In genomic region chr19:9329999-9330398, GRCh38 we compare ENCODE assay signal across 17 cellular contexts. TPM values are rescaled to one million over a fixed set of nuclear protein-coding genes. Genes with fewer than 3 reads are reported as not detected.
DNase-seq lines count a peak whose midpoint lies in the region; ATAC-seq and TF ChIP-seq lines count a peak whose summit lies in the region.
"Had no signal": no experiment of that assay in that cellular context is flagged by ENCODE, and none has a peak within 500 bp of the region (broad histone marks: within the 10 kb centered on the region; RNA-seq: fewer than 3 reads in every experiment).

No MANE protein-coding gene starts in this region.

- H3K4me3 ChIP-seq in adipocyte (ENCODE audit: low read length) (peak overlapping the region; percentile 53), Caco-2 (ENCODE audit: low read depth, low read length) (no peak overlapping the region)
- H3K4me3 ChIP-seq: GM12878 had no signal

- peaks cover 83% of the 10 kb centered on the region for H3K9me3 ChIP-seq in CD4-positive, alpha-beta T cell (ENCODE audit: control insufficient read depth, low read length)
- H3K9me3 ChIP-seq in adipocyte (ENCODE audit: control insufficient read depth, low read length) (peaks cover 86% of the 10 kb centered on the region), Caco-2 (peaks cover 9% of the 10 kb centered on the region)
- H3K9me3 ChIP-seq: BE2C had no signal

- peaks cover 98% of the 10 kb centered on the region for H3K36me3 Mint-ChIP-seq in CD4-positive, alpha-beta T cell (ENCODE audit: low read depth)
- H3K36me3 Mint-ChIP-seq in endothelial cell (ENCODE audit: low read depth, unreplicated experiment) = peaks cover 48% of the 10 kb centered on the region
- peaks cover 14% of the 10 kb centered on the region for H3K36me3 Mint-ChIP-seq in Caco-2 (ENCODE audit: insufficient read depth, unreplicated experiment)

- ATAC-seq in CD4-positive, alpha-beta T cell (ENCODE audit: poor library complexity) = no peak
- ATAC-seq: CD8-positive, alpha-beta T cell; GM12878 had no signal

- H3K36me3 ChIP-seq in adipocyte (ENCODE audit: control insufficient read depth, insufficient read depth, low read length, severe bottlenecking) (peaks cover 53% of the 10 kb centered on the region), Caco-2 (ENCODE audit: control insufficient read depth, insufficient read depth, low read length) (no peaks in the 10 kb centered on the region)

- H3K27ac Mint-ChIP-seq in CD4-positive, alpha-beta T cell = no peak overlapping the region
- no peak overlapping the region for H3K27ac Mint-ChIP-seq in endothelial cell (ENCODE audit: unreplicated experiment)
- no peak overlapping the region for H3K27ac Mint-ChIP-seq in Caco-2 (ENCODE audit: unreplicated experiment)
- H3K27ac Mint-ChIP-seq: CD14-positive monocyte; CD8-positive, alpha-beta T cell; H9 had no signal

- H3K27ac ChIP-seq in CD4-positive, alpha-beta T cell (ENCODE audit: low read depth, low read length) = no peak overlapping the region
- H3K27ac ChIP-seq: HL-60 had no signal

- H3K27me3 ChIP-seq in CD4-positive, alpha-beta T cell (ENCODE audit: control insufficient read depth, insufficient read depth, low read length) = no peaks in the 10 kb centered on the region
- H3K27me3 ChIP-seq in adipocyte (replicated peaks; ENCODE audit: control insufficient read depth, insufficient read depth, low read length) (no peaks in the 10 kb centered on the region), Caco-2 (replicated peaks; ENCODE audit: control insufficient read depth, insufficient read depth, low read length) (no peaks in the 10 kb centered on the region)
- H3K27me3 ChIP-seq: BE2C had no signal

- intact Hi-C loops in CD4-positive, alpha-beta T cell (cut with DNase I, micrococcal nuclease) = loop anchor here (5.0 to 10.0 kb wide), 5 partner anchors 107 to 465 kb away; partner anchors contain the start of genes ZNF266 (in 1 of the 2), ZNF426 (in 1 of the 2) and ZNF562 (in 1 of the 2)
- intact Hi-C loops in Caco-2 (cut with micrococcal nuclease; ENCODE audit: unreplicated experiment) = no loop called here

- no peak overlapping the region for H3K9ac ChIP-seq in adipocyte (ENCODE audit: low read length)

- BruUV-seq in Caco-2 (replicated peaks; lab: Mats Ljungman, UMichigan) = no TSS peak

- peak overlapping the region; percentile 30 for H3K4me3 Mint-ChIP-seq in CD4-positive, alpha-beta T cell
- peak overlapping the region; percentile 73 for H3K4me3 Mint-ChIP-seq in endothelial cell (ENCODE audit: unreplicated experiment)
- no peak overlapping the region for H3K4me3 Mint-ChIP-seq in Caco-2 (ENCODE audit: unreplicated experiment)
- H3K4me3 Mint-ChIP-seq: CD14-positive monocyte; CD8-positive, alpha-beta T cell; H9 had no signal

- TF ChIP-seq CTCF in CD4-positive, alpha-beta T cell (IDR thresholded peaks at IDR 0.05) = no peak
- TF ChIP-seq CTCF in endothelial cell (IDR thresholded peaks at IDR 0.05; ENCODE audit: unreplicated experiment) (no peak), Caco-2 (IDR thresholded peaks at IDR 0.05; ENCODE audit: insufficient read depth in 1 of 2, low read depth in 1 of 2, low read length in 1 of 2, severe bottlenecking in 1 of 2, unreplicated experiment in 1 of 2) (no peak)

- no peak for DNase-seq in CD4-positive, alpha-beta T cell
- DNase-seq in adipocyte (ENCODE audit: low read depth) = no peak
- DNase-seq in endothelial cell (ENCODE audit: low spot score) = no peak
- no peak for DNase-seq in ecto neural progenitor cell (ENCODE audit: low spot score)
- no peak for DNase-seq in kidney tubule cell (ENCODE audit: low spot score)
- no peak for DNase-seq in Caco-2
- DNase-seq: ACHN; BE2C; CD8-positive, alpha-beta T cell; DMS 273 treated with DMSO at 0.1 percent for 48 hours; DMS53; DND-41; EL; H9 had no signal

- H3K9me3 Mint-ChIP-seq in CD4-positive, alpha-beta T cell = peaks cover 22% of the 10 kb centered on the region
- H3K9me3 Mint-ChIP-seq in endothelial cell (ENCODE audit: unreplicated experiment) (peaks cover 25% of the 10 kb centered on the region), Caco-2 (ENCODE audit: unreplicated experiment) (peaks cover 14% of the 10 kb centered on the region)

- POLR2A ChIA-PET in CD4-positive, alpha-beta T cell (lab: Charles Lee) = no interaction called here
- POLR2A ChIA-PET in Caco-2 (lab: Charles Lee) = no interaction called here

- peaks cover 13% of the 10 kb centered on the region for H3K4me1 Mint-ChIP-seq in CD4-positive, alpha-beta T cell (ENCODE audit: low read depth)
- H3K4me1 Mint-ChIP-seq in endothelial cell (ENCODE audit: unreplicated experiment) (no peaks in the 10 kb centered on the region), Caco-2 (ENCODE audit: low read depth, unreplicated experiment) (no peaks in the 10 kb centered on the region)
- H3K4me1 Mint-ChIP-seq: CD14-positive monocyte had no signal

- no peaks in the 10 kb centered on the region for H3K27me3 Mint-ChIP-seq in CD4-positive, alpha-beta T cell
- H3K27me3 Mint-ChIP-seq in endothelial cell (ENCODE audit: unreplicated experiment) (peaks cover 3% of the 10 kb centered on the region), Caco-2 (ENCODE audit: insufficient read depth, unreplicated experiment) (no peaks in the 10 kb centered on the region)

- CTCF ChIA-PET in CD4-positive, alpha-beta T cell (lab: Charles Lee) = no interaction called here
- CTCF ChIA-PET in Caco-2 (lab: Charles Lee) = no interaction called here

- no peaks in the 10 kb centered on the region for H3K4me1 ChIP-seq in adipocyte (ENCODE audit: control insufficient read depth, insufficient read depth, low read length)
- H3K4me1 ChIP-seq in Caco-2 = no peaks in the 10 kb centered on the region
- H3K4me1 ChIP-seq: BE2C had no signal

RNA-seq across cellular contexts. Expression of gene ZNF559, which starts 6.0 kb away (rescaled TPM):
- total RNA-seq in CD4-positive, alpha-beta T cell = 1 to 10 TPM; 4.7 to 6.5 TPM
- total RNA-seq in endothelial cell (ENCODE audit: unreplicated experiment) (6.8 TPM), Caco-2 (2022) (5.4 and 5.5 TPM in 2 replicates)

RNA-seq across cellular contexts. Expression of gene ZNF699, which starts 20.4 kb away (rescaled TPM):
- total RNA-seq in CD4-positive, alpha-beta T cell = 10 to 100 TPM; 13.4 to 14.2 TPM
- total RNA-seq in endothelial cell (ENCODE audit: unreplicated experiment) = 3.9 TPM
- total RNA-seq in Caco-2 (2022) = 0.77 and 2.0 TPM in 2 replicates

RNA-seq across cellular contexts. Expression of gene ZNF177, which starts 32.8 kb away (rescaled TPM):
- 1 to 10 TPM in 1 of 2 experiments, not detected in 1; 1.6 TPM for total RNA-seq in CD4-positive, alpha-beta T cell
- total RNA-seq in endothelial cell (ENCODE audit: unreplicated experiment) = 1.1 TPM
- total RNA-seq in Caco-2 (2022) = 0.34 and 0.70 TPM in 2 replicates
